ENCODE assay signal across 32 cellular contexts in genomic region chr5:39449572-39449971, GRCh38. TPM values are rescaled to one million over a fixed set of nuclear protein-coding genes. Genes with fewer than 3 reads are reported as not detected.
"Had no signal": no experiment of that assay in that cellular context is flagged by ENCODE, and none has a peak within 500 bp of the region (broad histone marks: within the 10 kb centered on the region; RNA-seq: fewer than 3 reads in every experiment).

No MANE protein-coding gene starts in this region.

- H3K4me1 Mint-ChIP-seq: activated CD4-positive, alpha-beta T cell treated with anti-CD3 and anti-CD28 coated beads, Interleukin-2, amount 10 ng/mL, durations not matched to agents 24 days and 14 days; activated CD8-positive, alpha-beta memory T cell treated with anti-CD3 and anti-CD28 coated beads, Interleukin-2, amount 10 ng/mL, durations not matched to agents 7 days and 5 days; activated naive CD8-positive, alpha-beta T cell treated with anti-CD3 and anti-CD28 coated beads, Interleukin-2, amount 10 ng/mL, durations not matched to agents 7 days and 5 days; central memory CD8-positive, alpha-beta T cell had no signal

- H3K27me3 Mint-ChIP-seq: activated CD4-positive, alpha-beta memory T cell treated with anti-CD3 and anti-CD28 coated beads for 36 hours; activated CD4-positive, alpha-beta T cell treated with anti-CD3 and anti-CD28 coated beads, Interleukin-2, amount 10 ng/mL, durations not matched to agents 24 days and 14 days; central memory CD8-positive, alpha-beta T cell; dendritic cell treated with granulocyte-macrophage colony-stimulating factor and Interleukin-4, amounts not matched to agents 40 ng/mL and 50 ng/mL, for 4 days had no signal

- H3K36me3 ChIP-seq: ascending aorta, brain microvascular endothelial cell had no signal

- DNase-seq: activated CD4-positive, alpha-beta memory T cell treated with anti-CD3 and anti-CD28 coated beads for 36 hours; activated CD4-positive, alpha-beta T cell treated with anti-CD3 and anti-CD28 coated beads for 36 hours; activated CD4-positive, alpha-beta T cell treated with anti-CD3 and anti-CD28 coated beads, Interleukin-2, amount 10 ng/mL, durations not matched to agents 24 days and 14 days; activated CD4-positive, CD25-positive, alpha-beta regulatory T cell; activated CD4-positive, CD25-positive, alpha-beta regulatory T cell treated with anti-CD3 and anti-CD28 coated beads, Interleukin-2, amount 50 U/mL, for 72 hours; activated CD8-positive, alpha-beta memory T cell treated with anti-CD3 and anti-CD28 coated beads, Interleukin-2, amount 10 ng/mL, durations not matched to agents 7 days and 5 days; activated CD8-positive, alpha-beta memory T cell treated with anti-CD3 and anti-CD28 coated beads, Interleukin-2, amount 50 U/mL, for 4 hours; activated CD8-positive, alpha-beta T cell treated with anti-CD3 and anti-CD28 coated beads, Interleukin-2, amount 10 ng/mL, durations not matched to agents 7 days and 5 days; activated effector memory CD4-positive, alpha-beta T cell treated with anti-CD3 and anti-CD28 coated beads, Interleukin-2, amount 50 U/mL, for 16 hours; activated naive CD4-positive, alpha-beta T cell treated with anti-CD3 and anti-CD28 coated beads for 36 hours; activated naive CD8-positive, alpha-beta T cell treated with anti-CD3 and anti-CD28 coated beads, Interleukin-2, amount 10 ng/mL, durations not matched to agents 7 days and 5 days; activated T-cell treated with anti-CD3 and anti-CD28 coated beads, Interleukin-2, amount 50 U/mL, for 1 hour; activated T-cell treated with anti-CD3 and anti-CD28 coated beads, Interleukin-2, amount 50 U/mL, for 48 hours; brain microvascular endothelial cell; dorsolateral prefrontal cortex; effector memory CD4-positive, alpha-beta T cell; endodermal cell; foreskin fibroblast; head of caudate nucleus; T-helper 2 cell had no signal

- H3K9me3 ChIP-seq: ascending aorta had no signal

- H3K27ac Mint-ChIP-seq: activated CD4-positive, alpha-beta memory T cell treated with anti-CD3 and anti-CD28 coated beads for 36 hours; activated CD4-positive, alpha-beta T cell treated with anti-CD3 and anti-CD28 coated beads for 36 hours; activated CD4-positive, alpha-beta T cell treated with anti-CD3 and anti-CD28 coated beads, Interleukin-2, amount 10 ng/mL, durations not matched to agents 24 days and 14 days; activated CD8-positive, alpha-beta memory T cell treated with anti-CD3 and anti-CD28 coated beads, Interleukin-2, amount 10 ng/mL, durations not matched to agents 7 days and 5 days; activated CD8-positive, alpha-beta T cell treated with anti-CD3 and anti-CD28 coated beads, Interleukin-2, amount 10 ng/mL, durations not matched to agents 7 days and 5 days; activated naive CD4-positive, alpha-beta T cell treated with anti-CD3 and anti-CD28 coated beads for 36 hours; activated naive CD4-positive, alpha-beta T cell treated with anti-CD3 and anti-CD28 coated beads, Interleukin-2, amount 50 U/mL, for 72 hours; activated naive CD8-positive, alpha-beta T cell treated with anti-CD3 and anti-CD28 coated beads, Interleukin-2, amount 10 ng/mL, durations not matched to agents 7 days and 5 days; activated T-helper 1 cell treated with anti-CD3 and anti-CD28 coated beads, Interleukin-12 subunit alpha, Interleukin-12 subunit beta, Interleukin-2, Interleukin-4 antibody, amounts not matched to agents 30 ng/mL and 10 ng/mL and 1 ng/mL, durations not matched to agents 14 hours and 24 hours and 36 hours; activated T-helper 2 cell treated with anti-CD3 and anti-CD28 coated beads, Interferon-gamma antibody, Interleukin-2, Interleukin-4, amounts not matched to agents 10 μg/mL and 5 μg/mL and 100 μg/mL, durations not matched to agents 14 hours and 24 hours and 36 hours; dendritic cell treated with granulocyte-macrophage colony-stimulating factor and Interleukin-4, amounts not matched to agents 40 ng/mL and 50 ng/mL, for 4 days; endodermal cell had no signal

- H3K27ac ChIP-seq: ascending aorta, brain microvascular endothelial cell, coronary artery, dorsolateral prefrontal cortex had no signal

- FAIRE-seq: bronchial epithelial cell, frontal cortex had no signal

- H3K4me3 Mint-ChIP-seq: activated CD4-positive, alpha-beta memory T cell treated with anti-CD3 and anti-CD28 coated beads for 36 hours; activated CD4-positive, alpha-beta T cell treated with anti-CD3 and anti-CD28 coated beads for 36 hours; activated CD4-positive, alpha-beta T cell treated with anti-CD3 and anti-CD28 coated beads, Interleukin-2, amount 10 ng/mL, durations not matched to agents 24 days and 14 days; activated CD8-positive, alpha-beta memory T cell treated with anti-CD3 and anti-CD28 coated beads, Interleukin-2, amount 10 ng/mL, durations not matched to agents 7 days and 5 days; activated CD8-positive, alpha-beta T cell treated with anti-CD3 and anti-CD28 coated beads, Interleukin-2, amount 10 ng/mL, durations not matched to agents 7 days and 5 days; activated naive CD4-positive, alpha-beta T cell treated with anti-CD3 and anti-CD28 coated beads for 36 hours; activated naive CD8-positive, alpha-beta T cell treated with anti-CD3 and anti-CD28 coated beads, Interleukin-2, amount 10 ng/mL, durations not matched to agents 7 days and 5 days; activated T-helper 1 cell treated with anti-CD3 and anti-CD28 coated beads, Interleukin-12 subunit alpha, Interleukin-12 subunit beta, Interleukin-2, Interleukin-4 antibody, amounts not matched to agents 30 ng/mL and 10 ng/mL and 1 ng/mL, durations not matched to agents 14 hours and 24 hours and 36 hours; central memory CD8-positive, alpha-beta T cell; dendritic cell treated with granulocyte-macrophage colony-stimulating factor and Interleukin-4, amounts not matched to agents 40 ng/mL and 50 ng/mL, for 4 days; endodermal cell had no signal

- H3K27me3 ChIP-seq: ascending aorta, brain microvascular endothelial cell, dorsolateral prefrontal cortex had no signal

- H3K4me3 ChIP-seq: ascending aorta, coronary artery, dorsolateral prefrontal cortex had no signal

- H3K36me3 Mint-ChIP-seq: activated CD4-positive, alpha-beta memory T cell treated with anti-CD3 and anti-CD28 coated beads for 36 hours; activated CD8-positive, alpha-beta memory T cell treated with anti-CD3 and anti-CD28 coated beads, Interleukin-2, amount 10 ng/mL, durations not matched to agents 7 days and 5 days; activated naive CD4-positive, alpha-beta T cell treated with anti-CD3 and anti-CD28 coated beads, Interleukin-2, amount 50 U/mL, for 72 hours; activated naive CD8-positive, alpha-beta T cell treated with anti-CD3 and anti-CD28 coated beads, Interleukin-2, amount 10 ng/mL, durations not matched to agents 7 days and 5 days had no signal

- H3K9me3 Mint-ChIP-seq: activated CD4-positive, alpha-beta memory T cell treated with anti-CD3 and anti-CD28 coated beads for 36 hours; activated CD4-positive, alpha-beta T cell treated with anti-CD3 and anti-CD28 coated beads, Interleukin-2, amount 10 ng/mL, durations not matched to agents 24 days and 14 days; activated naive CD4-positive, alpha-beta T cell treated with anti-CD3 and anti-CD28 coated beads for 36 hours; activated naive CD4-positive, alpha-beta T cell treated with anti-CD3 and anti-CD28 coated beads, Interleukin-2, amount 50 U/mL, for 72 hours; activated naive CD8-positive, alpha-beta T cell treated with anti-CD3 and anti-CD28 coated beads, Interleukin-2, amount 10 ng/mL, durations not matched to agents 7 days and 5 days; activated T-helper 1 cell treated with anti-CD3 and anti-CD28 coated beads, Interleukin-12 subunit alpha, Interleukin-12 subunit beta, Interleukin-2, Interleukin-4 antibody, amounts not matched to agents 30 ng/mL and 10 ng/mL and 1 ng/mL, durations not matched to agents 14 hours and 24 hours and 36 hours; activated T-helper 2 cell treated with anti-CD3 and anti-CD28 coated beads, Interferon-gamma antibody, Interleukin-2, Interleukin-4, amounts not matched to agents 10 μg/mL and 5 μg/mL and 100 μg/mL, durations not matched to agents 14 hours and 24 hours and 36 hours; central memory CD8-positive, alpha-beta T cell; dendritic cell treated with granulocyte-macrophage colony-stimulating factor and Interleukin-4, amounts not matched to agents 40 ng/mL and 50 ng/mL, for 4 days; endodermal cell had no signal

- ATAC-seq: activated CD4-positive, alpha-beta T cell treated with anti-CD3 and anti-CD28 coated beads for 36 hours; activated CD8-positive, alpha-beta memory T cell treated with anti-CD3 and anti-CD28 coated beads, Interleukin-2, amount 10 ng/mL, durations not matched to agents 7 days and 5 days; activated CD8-positive, alpha-beta T cell treated with anti-CD3 and anti-CD28 coated beads, Interleukin-2, amount 10 ng/mL, durations not matched to agents 7 days and 5 days; activated naive CD4-positive, alpha-beta T cell treated with anti-CD3 and anti-CD28 coated beads, Interleukin-2, amount 50 U/mL, for 72 hours; esophagus mucosa had no signal

RNA-seq across cellular contexts. Expression of gene DAB2, which starts 24.8 kb away (rescaled TPM):
- total RNA-seq: activated CD4-positive, alpha-beta memory T cell treated with anti-CD3 and anti-CD28 coated beads for 36 hours; activated CD4-positive, alpha-beta T cell treated with anti-CD3 and anti-CD28 coated beads, Interleukin-2, amount 10 ng/mL, durations not matched to agents 24 days and 14 days; activated CD8-positive, alpha-beta memory T cell treated with anti-CD3 and anti-CD28 coated beads for 36 hours; activated CD8-positive, alpha-beta memory T cell treated with anti-CD3 and anti-CD28 coated beads, Interleukin-2, amount 10 ng/mL, durations not matched to agents 7 days and 5 days; activated CD8-positive, alpha-beta T cell treated with anti-CD3 and anti-CD28 coated beads, Interleukin-2, amount 10 ng/mL, durations not matched to agents 7 days and 5 days; activated naive CD4-positive, alpha-beta T cell treated with anti-CD3 and anti-CD28 coated beads for 36 hours; activated T-helper 1 cell treated with anti-CD3 and anti-CD28 coated beads, Interleukin-12 subunit alpha, Interleukin-12 subunit beta, Interleukin-2, Interleukin-4 antibody, amounts not matched to agents 30 ng/mL and 10 ng/mL and 1 ng/mL, durations not matched to agents 14 hours and 24 hours and 36 hours; activated T-helper 2 cell treated with anti-CD3 and anti-CD28 coated beads, Interferon-gamma antibody, Interleukin-2, Interleukin-4, amounts not matched to agents 10 μg/mL and 5 μg/mL and 100 μg/mL, durations not matched to agents 14 hours and 24 hours and 36 hours; T-helper 1 cell treated with Interleukin-12 subunit alpha and Interleukin-12 subunit beta and Interleukin-4 antibody, amounts not matched to agents 30 ng/mL and 1 ng/mL, for 36 hours had no signal
